20 cellular contexts compared by ENCODE assay signal in genomic region chr9:35232867-35233544, GRCh38.
DNase-seq lines count a peak whose midpoint lies in the region; ATAC-seq, FAIRE-seq and TF ChIP-seq lines count a peak whose summit lies in the region.
"Had no signal": no experiment of that assay in that cellular context is flagged by ENCODE, and none has a peak within 500 bp of the region (broad histone marks: within the 10 kb centered on the region; RNA-seq: fewer than 3 reads in every experiment).

No MANE protein-coding gene starts in this region.

- 0 out of 2 replicates have a peak, but pooled peaks cover 4% of the 10 kb centered on the region for H3F3A ChIP-seq in MM.1S (ENCODE audit: insufficient read depth, low read length)

- no peak overlapping the region for H2AFZ ChIP-seq in MM.1S (ENCODE audit: low read length)
- no peak overlapping the region for H2AFZ ChIP-seq in GM12878 (ENCODE audit: control insufficient read depth, low read depth, low read length)
- no peak overlapping the region for H2AFZ ChIP-seq in osteoblast (ENCODE audit: low read length)
- H2AFZ ChIP-seq: GM23338 had no signal

- H4K20me1 ChIP-seq in MM.1S (ENCODE audit: insufficient read depth, low read length) (no peaks in the 10 kb centered on the region), GM12878 (ENCODE audit: control insufficient read depth, insufficient read depth) (no peaks in the 10 kb centered on the region), osteoblast (ENCODE audit: insufficient read depth, low read length) (no peaks in the 10 kb centered on the region)

- peaks cover 23% of the 10 kb centered on the region for H3K4me1 ChIP-seq in MM.1S (ENCODE audit: low read length)
- H3K4me1 ChIP-seq in GM12878 (ENCODE audit: control insufficient read depth, insufficient read depth, low read length), result no peaks in the 10 kb centered on the region
- peaks cover 54 to 80% of the 10 kb centered on the region in 2 donors for H3K4me1 ChIP-seq in gastrocnemius medialis
- no peaks in the 10 kb centered on the region for H3K4me1 ChIP-seq in uterus
- no peaks in the 10 kb centered on the region for H3K4me1 ChIP-seq in osteoblast (ENCODE audit: insufficient read depth, low read length)
- H3K4me1 ChIP-seq: SJSA1 had no signal

- TF ChIP-seq CTCF in MM.1S (IDR thresholded peaks at IDR 0.05; ENCODE audit: low read length), result no peak
- TF ChIP-seq CTCF in GM12878 (IDR thresholded peaks at IDR 0.05 in 2 of 3, conservative IDR thresholded peaks at IDR 0.05 in 1 of 3; ENCODE audit: control insufficient read depth in 2 of 3, extremely low read depth in 1 of 3, insufficient read depth in 1 of 3, low read depth in 3 of 3, low read length in 3 of 3), result no peak
- TF ChIP-seq CTCF in gastrocnemius medialis (IDR thresholded peaks at IDR 0.05 in 4 of 5, conservative IDR thresholded peaks at IDR 0.05 in 1 of 5), result no peak
- no peak for TF ChIP-seq CTCF in uterus (IDR thresholded peaks at IDR 0.05)
- TF ChIP-seq CTCF in osteoblast (IDR thresholded peaks at IDR 0.05; ENCODE audit: extremely low read depth, low read depth, low read length), result no peak

- no peak for FAIRE-seq in GM12878 (lab: Jason Lieb, UNC)
- FAIRE-seq: A204.1 had no signal

- H3K9me3 ChIP-seq in MM.1S (replicated peaks; ENCODE audit: insufficient read depth, low read length), result no peaks in the 10 kb centered on the region
- no peaks in the 10 kb centered on the region for H3K9me3 ChIP-seq in GM12878 (replicated peaks; ENCODE audit: control insufficient read depth, insufficient read depth, low read length)
- no peaks in the 10 kb centered on the region for H3K9me3 ChIP-seq in gastrocnemius medialis
- no peaks in the 10 kb centered on the region for H3K9me3 ChIP-seq in uterus
- H3K9me3 ChIP-seq in osteoblast (ENCODE audit: low read depth, low read length), result no peaks in the 10 kb centered on the region
- H3K9me3 ChIP-seq: SJSA1 had no signal

- H3K36me3 ChIP-seq in MM.1S (replicated peaks; ENCODE audit: insufficient read depth, low read length), result no peaks in the 10 kb centered on the region
- no peaks in the 10 kb centered on the region for H3K36me3 ChIP-seq in GM12878 (ENCODE audit: control insufficient read depth in 2 of 2, insufficient read depth in 2 of 2, low read length in 1 of 2)
- H3K36me3 ChIP-seq in gastrocnemius medialis, result no peaks in the 10 kb centered on the region
- no peaks in the 10 kb centered on the region for H3K36me3 ChIP-seq in uterus
- H3K36me3 ChIP-seq in osteoblast (ENCODE audit: insufficient read depth, low read length), result no peaks in the 10 kb centered on the region
- H3K36me3 ChIP-seq: SJSA1 had no signal

- H3K27ac ChIP-seq in MM.1S (ENCODE audit: low read length), result no peak overlapping the region
- no peak overlapping the region for H3K27ac ChIP-seq in GM12878 (ENCODE audit: control insufficient read depth, insufficient read depth)
- H3K27ac ChIP-seq in gastrocnemius medialis, result peak overlapping the region; percentile 41 to 79 (median 68)
- no peak overlapping the region for H3K27ac ChIP-seq in uterus
- no peak overlapping the region for H3K27ac ChIP-seq in osteoblast (ENCODE audit: low read depth, low read length)
- H3K27ac ChIP-seq: C4-2B, HL-60, SJSA1 had no signal

- ATAC-seq in GM12878 (no peak), gastrocnemius medialis (peak; percentile 97 to 98)
- ATAC-seq: GM23338, PC-3 had no signal

- no peaks in the 10 kb centered on the region for H3K9me2 ChIP-seq in MM.1S (replicated peaks; ENCODE audit: insufficient read depth, low read length)

- TF ChIP-seq RAD21 in GM12878 (IDR thresholded peaks at IDR 0.05; ENCODE audit: insufficient read depth, low read depth, low read length), result no peak

- BruUV-seq in GM12878 (replicated peaks; lab: Mats Ljungman, UMichigan), result no TSS peak

- H3K9ac ChIP-seq in MM.1S (ENCODE audit: low read length) (no peak overlapping the region), GM12878 (ENCODE audit: control insufficient read depth, insufficient read depth, low read length) (no peak overlapping the region)

- no peaks in the 10 kb centered on the region for H3K27me3 ChIP-seq in MM.1S (replicated peaks; ENCODE audit: insufficient read depth, low read length)
- H3K27me3 ChIP-seq in GM12878 (replicated peaks in 1 of 2; ENCODE audit: control insufficient read depth in 2 of 2, insufficient read depth in 2 of 2, low read length in 1 of 2), result no peaks in the 10 kb centered on the region
- no peaks in the 10 kb centered on the region for H3K27me3 ChIP-seq in gastrocnemius medialis
- no peaks in the 10 kb centered on the region for H3K27me3 ChIP-seq in uterus
- H3K27me3 ChIP-seq in osteoblast (ENCODE audit: insufficient read depth, low read length), result no peaks in the 10 kb centered on the region
- H3K27me3 ChIP-seq: SJSA1 had no signal

- SMC1A ChIA-PET in GM12878 (lab: Charles Lee; ENCODE audit: uncharacterized antibody, unreplicated experiment), result no interaction called here

- intact Hi-C loops in GM12878 (cut with micrococcal nuclease; ENCODE audit: unreplicated experiment), result no loop called here
- intact Hi-C loops in gastrocnemius medialis (cut with DNase I; ENCODE audit: low total_unique reads), result no loop called here
- intact Hi-C loops in uterus (cut with DNase I; ENCODE audit: low total_unique reads), result no loop called here

- H3K79me2 ChIP-seq in MM.1S (ENCODE audit: low read length) (no peaks in the 10 kb centered on the region), GM12878 (ENCODE audit: control insufficient read depth, insufficient read depth, low read length) (no peaks in the 10 kb centered on the region), osteoblast (ENCODE audit: insufficient read depth, low read length) (no peaks in the 10 kb centered on the region)

- H3K4me3 ChIP-seq in MM.1S (ENCODE audit: low read length) (no peak overlapping the region), GM12878 (no peak overlapping the region), gastrocnemius medialis (no peak overlapping the region), uterus (no peak overlapping the region), osteoblast (ENCODE audit: insufficient read depth, low read length) (no peak overlapping the region)
- H3K4me3 ChIP-seq: GM23338, SJSA1 had no signal

- no peak for TF ChIP-seq EP300 in GM12878 (IDR thresholded peaks at IDR 0.05; ENCODE audit: borderline replicate concordance in 1 of 2, control insufficient read depth in 1 of 2, low read depth in 2 of 2, low read length in 2 of 2)

- peak; percentile 52 for DNase-seq in NCI-H1092 treated with DMSO at 0.1 percent for 48 hours (lab: John Stamatoyannopoulos, UW)
- no peak for DNase-seq in NCI-H1092 (lab: John Stamatoyannopoulos, UW)
- no peak for DNase-seq in MM.1S
- no peak for DNase-seq in GM12878 (ENCODE audit: low read depth, low spot score)
- DNase-seq in gastrocnemius medialis, result peak; percentile 15 to 22
- DNase-seq in uterus, result no peak
- no peak for DNase-seq in osteoblast (ENCODE audit: insufficient read length, low spot score, missing footprints)
- DNase-seq in stimulated activated CD4-positive, alpha-beta T cell treated with anti-CD3 and anti-CD28 coated beads, Interleukin-4, amount 100 ng/mL, for 1 hour, result no peak
- DNase-seq: DND-41, GDM1, KG1, NCI-H1436, NCI-H526, PC-3, SW 1271 had no signal

- RAD21 ChIA-PET in GM12878 (lab: Charles Lee; ENCODE audit: unreplicated experiment), result no interaction called here

- CTCF ChIA-PET in GM12878 (lab: Yijun Ruan, JAX), result interaction anchor here (1.5 kb wide), 1 partner anchor 26 kb away, joined by 4 read pairs; no protein-coding TSS in a partner anchor

- in situ Hi-C loops in GM12878 (cut with MboI) (no loop called here), gastrocnemius medialis (cut with MboI; ENCODE audit: low sequenced_read_pairs in 4 of 4) (no loop called here)

- 0 out of 2 replicates have a peak overlapping the region, but pooled peaks have one; percentile 18 for H3K4me2 ChIP-seq in MM.1S (ENCODE audit: low read depth, low read length)
- H3K4me2 ChIP-seq in GM12878 (ENCODE audit: control insufficient read depth, insufficient read depth), result no peak overlapping the region
- no peak overlapping the region for H3K4me2 ChIP-seq in osteoblast (ENCODE audit: insufficient read depth, low read length)
- H3K4me2 ChIP-seq: GM23338 had no signal

- 0% methylated on average over 3 of the region's 3 CpGs for WGBS in GM12878 (ENCODE audit: insufficient coverage, insufficient replicate concordance, low lambda C conversion rate, missing lambda C conversion rate)

- no peak for TF ChIP-seq POLR2A in GM12878 (IDR thresholded peaks at IDR 0.05; ENCODE audit: low read depth, low read length)
- no peak for TF ChIP-seq POLR2A in gastrocnemius medialis (IDR thresholded peaks at IDR 0.05)
- no peak for TF ChIP-seq POLR2A in uterus (IDR thresholded peaks at IDR 0.05)

- POLR2A ChIA-PET in GM12878 (lab: Charles Lee), result interaction anchor here (0.6 kb wide), 1 partner anchor 120 kb away, joined by 3 read pairs; no protein-coding TSS in a partner anchor

TF ChIP-seq in GM12878, 131 proteins besides CTCF, POLR2A, EP300 and RAD21:
- TF ChIP-seq CHD1 (IDR thresholded peaks at IDR 0.05; ENCODE audit: low read depth, low read length), result no peak
- TF ChIP-seq SPI1 (IDR thresholded peaks at IDR 0.05; ENCODE audit: borderline replicate concordance, insufficient read depth, low read depth, low read length), result peak; percentile 49; the same call in 1 of the 2 replicates

Comparison
In these comparisons a context has a peak if more than half of its experiments do, and no peak if none do; other contexts are left out.
1. DNase-seq: peak in NCI-H1092 treated with DMSO at 0.1 percent for 48 hours (single experiment) and gastrocnemius medialis (2 of 2); none in NCI-H1092 (single experiment), MM.1S (single experiment), GM12878 (single experiment), uterus (0 of 2), osteoblast (single experiment) and stimulated activated CD4-positive, alpha-beta T cell treated with anti-CD3 and anti-CD28 coated beads, Interleukin-4, amount 100 ng/mL, for 1 hour (single experiment).
2. H3K27ac ChIP-seq: peak in gastrocnemius medialis (4 of 4); none in MM.1S (single experiment), GM12878 (single experiment), uterus (0 of 2) and osteoblast (single experiment).